ENCODE assay signal across 16 cellular contexts in genomic region chr1:7584643-7585042, GRCh38.
DNase-seq lines count a peak whose midpoint lies in the region; ATAC-seq and TF ChIP-seq lines count a peak whose summit lies in the region.
"Had no signal": no experiment of that assay in that cellular context is flagged by ENCODE, and none has a peak within 500 bp of the region (broad histone marks: within the 10 kb centered on the region; RNA-seq: fewer than 3 reads in every experiment).

No MANE protein-coding gene starts in this region.

- no peaks in the 10 kb centered on the region for H3K9me3 Mint-ChIP-seq in activated CD8-positive, alpha-beta T cell treated with anti-CD3 and anti-CD28 coated beads for 36 hours

- H3K27me3 ChIP-seq in BE2C (no peaks in the 10 kb centered on the region), Peyer's patch (no peaks in the 10 kb centered on the region), left lung (no peaks in the 10 kb centered on the region), sigmoid colon (no peaks in the 10 kb centered on the region)

- POLR2A ChIA-PET in activated CD8-positive, alpha-beta T cell treated with anti-CD3 and anti-CD28 coated beads for 36 hours (lab: Charles Lee), result no interaction called here

- no peak overlapping the region for H3K4me3 Mint-ChIP-seq in activated CD8-positive, alpha-beta T cell treated with anti-CD3 and anti-CD28 coated beads for 36 hours

- ATAC-seq in left lung, result no peak
- no peak for ATAC-seq in GM21423 (IDR thresholded peaks at IDR 0.05; ENCODE audit: unreplicated experiment)
- ATAC-seq in activated CD8-positive, alpha-beta T cell treated with anti-CD3 and anti-CD28 coated beads for 36 hours, result no peak

- H3K36me3 Mint-ChIP-seq in activated CD8-positive, alpha-beta T cell treated with anti-CD3 and anti-CD28 coated beads for 36 hours (ENCODE audit: low read depth), result no peaks in the 10 kb centered on the region

- no peak for TF ChIP-seq EP300 in sigmoid colon (IDR thresholded peaks at IDR 0.05)

- H3K36me3 ChIP-seq in BE2C, result no peaks in the 10 kb centered on the region
- H3K36me3 ChIP-seq in Peyer's patch, result no peaks in the 10 kb centered on the region
- H3K36me3 ChIP-seq in left lung, result no peaks in the 10 kb centered on the region
- H3K36me3 ChIP-seq in sigmoid colon, result no peaks in the 10 kb centered on the region
- H3K36me3 ChIP-seq: HAP-1 had no signal

- no peak for TF ChIP-seq POLR2A in Peyer's patch (IDR thresholded peaks at IDR 0.05)
- no peak for TF ChIP-seq POLR2A in sigmoid colon (IDR thresholded peaks at IDR 0.05)

- 0 out of 2 replicates have a peak, but pooled peaks have one; percentile 22 for TF ChIP-seq CTCF in BE2C (IDR thresholded peaks at IDR 0.05; ENCODE audit: low read depth, low read length)
- no peak for TF ChIP-seq CTCF in Peyer's patch (IDR thresholded peaks at IDR 0.05)
- no peak for TF ChIP-seq CTCF in left lung (IDR thresholded peaks at IDR 0.05)
- no peak for TF ChIP-seq CTCF in sigmoid colon (IDR thresholded peaks at IDR 0.05)
- TF ChIP-seq CTCF in GM20000 (IDR thresholded peaks at IDR 0.05; ENCODE audit: extremely low read depth, missing control alignments), result no peak
- TF ChIP-seq CTCF in activated CD8-positive, alpha-beta T cell treated with anti-CD3 and anti-CD28 coated beads for 36 hours (IDR thresholded peaks at IDR 0.05), result no peak

- H3K27ac ChIP-seq in Peyer's patch (no peak overlapping the region), left lung (no peak overlapping the region), sigmoid colon (no peak overlapping the region)
- H3K27ac ChIP-seq: C4-2B, GM23248, KMS-11, PC-9 had no signal

- CTCF ChIA-PET in activated CD8-positive, alpha-beta T cell treated with anti-CD3 and anti-CD28 coated beads for 36 hours (lab: Charles Lee), result no interaction called here

- H3K27ac Mint-ChIP-seq in activated CD8-positive, alpha-beta T cell treated with anti-CD3 and anti-CD28 coated beads for 36 hours, result no peak overlapping the region

- H3K4me3 ChIP-seq in BE2C (ENCODE audit: low read depth, low read length), result no peak overlapping the region
- H3K4me3 ChIP-seq in Peyer's patch, result no peak overlapping the region
- H3K4me3 ChIP-seq in left lung, result no peak overlapping the region
- H3K4me3 ChIP-seq in sigmoid colon, result no peak overlapping the region
- H3K4me3 ChIP-seq: GM23248, HAP-1, PC-9 had no signal

- H3K4me1 ChIP-seq in BE2C (peaks cover 56% of the 10 kb centered on the region), Peyer's patch (no peaks in the 10 kb centered on the region), left lung (no peaks in the 10 kb centered on the region), sigmoid colon (no peaks in the 10 kb centered on the region)
- H3K4me1 ChIP-seq: HAP-1 had no signal

- 81 to 88% methylated on average over 12 of the region's 12 CpGs for WGBS in sigmoid colon, 2 donors

- H3K27me3 Mint-ChIP-seq in activated CD8-positive, alpha-beta T cell treated with anti-CD3 and anti-CD28 coated beads for 36 hours, result no peaks in the 10 kb centered on the region

- DNase-seq in BE2C (peak; percentile 85), Peyer's patch (peak in 2 of 3 donors; percentile 15 to 34), left lung (peak; percentile 17 to 62), sigmoid colon (peak; percentile 30), GM20000 (ENCODE audit: low spot score) (no peak)
- no peak for DNase-seq in activated CD8-positive, alpha-beta T cell treated with anti-CD3 and anti-CD28 coated beads for 36 hours
- DNase-seq: DMS79 treated with DMSO at 0.1 percent for 48 hours, GM23248, NCI-H1417, NCI-H187, NCI-H2227 treated with DMSO at 0.1 percent for 48 hours, PC-9 had no signal

- no peaks in the 10 kb centered on the region for H3K9me3 ChIP-seq in BE2C
- H3K9me3 ChIP-seq in Peyer's patch, result no peaks in the 10 kb centered on the region
- H3K9me3 ChIP-seq in left lung, result no peaks in the 10 kb centered on the region
- H3K9me3 ChIP-seq in sigmoid colon, result no peaks in the 10 kb centered on the region
- H3K9me3 ChIP-seq: HAP-1 had no signal

- intact Hi-C loops in left lung (cut with DNase I), result no loop called here
- intact Hi-C loops in sigmoid colon (cut with DNase I), result no loop called here
- intact Hi-C loops in activated CD8-positive, alpha-beta T cell treated with anti-CD3 and anti-CD28 coated beads for 36 hours (cut with micrococcal nuclease), result no loop called here

- no peaks in the 10 kb centered on the region for H3K4me1 Mint-ChIP-seq in activated CD8-positive, alpha-beta T cell treated with anti-CD3 and anti-CD28 coated beads for 36 hours (ENCODE audit: low read depth)

Comparison
In these comparisons a context has a peak if more than half of its experiments do, and no peak if none do; other contexts are left out.
1. DNase-seq: peak in BE2C (single experiment), Peyer's patch (2 of 3), left lung (2 of 2) and sigmoid colon (single experiment); none in GM20000 (single experiment) and activated CD8-positive, alpha-beta T cell treated with anti-CD3 and anti-CD28 coated beads for 36 hours (single experiment).